8 cellular contexts compared by ENCODE assay signal in genomic region chr3:141965471-141965870, GRCh38.
"Had no signal": no experiment of that assay in that cellular context is flagged by ENCODE, and none has a peak within 500 bp of the region (broad histone marks: within the 10 kb centered on the region; RNA-seq: fewer than 3 reads in every experiment).

No MANE protein-coding gene starts in this region.

- H3K27ac ChIP-seq: GM23248, HL-60 had no signal

- H3K27me3 Mint-ChIP-seq: IgD-negative memory B cell had no signal

- H3K9me3 Mint-ChIP-seq: H9, IgD-negative memory B cell had no signal

- H3K27ac Mint-ChIP-seq: IgD-negative memory B cell had no signal

- H3K4me3 ChIP-seq: GM23248 had no signal

- H3K4me1 Mint-ChIP-seq: IgD-negative memory B cell had no signal

- H3K9ac ChIP-seq: GM23248 had no signal

- H2AFZ ChIP-seq: GM23248 had no signal

- FAIRE-seq: H1, H54 had no signal

- H3K4me3 Mint-ChIP-seq: H9, IgD-negative memory B cell had no signal

- DNase-seq: GM23248, H9, HCEC 1CT, KG1 had no signal
